In genomic region chr12:117875652-117876491, GRCh38 we compare ENCODE assay signal across 8 cellular contexts.
DNase-seq lines count a peak whose midpoint lies in the region; ATAC-seq and TF ChIP-seq lines count a peak whose summit lies in the region.

No MANE protein-coding gene starts in this region.

- peaks cover 9 to 17% (median 13%) of the 10 kb centered on the region in 3 donors for H3K4me1 Mint-ChIP-seq in CD8-positive, alpha-beta memory T cell
- H3K4me1 Mint-ChIP-seq in activated CD4-positive, alpha-beta T cell treated with anti-CD3 and anti-CD28 coated beads, Interleukin-2, amount 10 ng/mL, durations not matched to agents 7 days and 5 days: peaks cover 9% of the 10 kb centered on the region
- H3K4me1 Mint-ChIP-seq in MCF 10A (ENCODE audit: insufficient read depth, unreplicated experiment): no peaks in the 10 kb centered on the region

- no peaks in the 10 kb centered on the region for H3K36me3 Mint-ChIP-seq in CD8-positive, alpha-beta memory T cell
- no peaks in the 10 kb centered on the region for H3K36me3 Mint-ChIP-seq in activated CD4-positive, alpha-beta T cell treated with anti-CD3 and anti-CD28 coated beads, Interleukin-2, amount 10 ng/mL, durations not matched to agents 7 days and 5 days (ENCODE audit: low read depth)
- H3K36me3 Mint-ChIP-seq in MCF 10A (ENCODE audit: insufficient read depth, unreplicated experiment): no peaks in the 10 kb centered on the region

- no peaks in the 10 kb centered on the region for H3K9me3 ChIP-seq in CD8-positive, alpha-beta memory T cell (ENCODE audit: low read length)

- no TSS peak for BruUV-seq in MCF 10A (replicated peaks; lab: Mats Ljungman, UMichigan)

- H3K27me3 ChIP-seq in CD8-positive, alpha-beta memory T cell (ENCODE audit: insufficient read depth, low read length, poor library complexity, severe bottlenecking): peaks cover 3% of the 10 kb centered on the region
- H3K27me3 ChIP-seq in foreskin keratinocyte: peaks cover 5% of the 10 kb centered on the region

- peak overlapping the region in 5 of 7 donors; percentile 27 to 60 (median 46) for H3K4me3 Mint-ChIP-seq in CD8-positive, alpha-beta memory T cell
- H3K4me3 Mint-ChIP-seq in activated CD4-positive, alpha-beta T cell treated with anti-CD3 and anti-CD28 coated beads, Interleukin-2, amount 10 ng/mL, durations not matched to agents 7 days and 5 days: no peak overlapping the region
- H3K4me3 Mint-ChIP-seq in MCF 10A (ENCODE audit: unreplicated experiment): no peak overlapping the region

- no peak overlapping the region for H3K4me3 ChIP-seq in CD8-positive, alpha-beta memory T cell (ENCODE audit: low read length)
- no peak overlapping the region for H3K4me3 ChIP-seq in NB4 (ENCODE audit: low read depth, low read length)

- H3K4me1 ChIP-seq in CD8-positive, alpha-beta memory T cell (ENCODE audit: insufficient read depth, low read length): no peaks in the 10 kb centered on the region
- no peaks in the 10 kb centered on the region for H3K4me1 ChIP-seq in foreskin keratinocyte

- peak in 4 of 5 donors; percentile 7 to 49 (median 30) for DNase-seq in CD8-positive, alpha-beta memory T cell
- peak; percentile 41 for DNase-seq in NB4 (ENCODE audit: low read depth)
- DNase-seq in activated CD4-positive, alpha-beta T cell treated with anti-CD3 and anti-CD28 coated beads, Interleukin-2, amount 10 ng/mL, durations not matched to agents 7 days and 5 days: peak; percentile 23
- DNase-seq in foreskin keratinocyte: no peak
- DNase-seq in stimulated activated CD8-positive, alpha-beta memory T cell treated with anti-CD3 and anti-CD28 coated beads, Interleukin-15, amount 100 ng/mL, for 48 hours (ENCODE audit: low read depth in 2 of 2): peak; percentile 4 to 7
- no peak for DNase-seq in MCF 10A (ENCODE audit: unreplicated experiment)
- no peak for DNase-seq in dedifferentiated amniotic fluid mesenchymal stem cell (ENCODE audit: extremely low spot score)
- DNase-seq in middle frontal gyrus (ENCODE audit: extremely low spot score, low spot score): no peak

- TF ChIP-seq POLR2A in NB4 (IDR thresholded peaks at IDR 0.05; ENCODE audit: extremely low read depth, insufficient read length): no peak

- TF ChIP-seq CTCF in NB4 (IDR thresholded peaks at IDR 0.05; ENCODE audit: low read depth, low read length): no peak
- TF ChIP-seq CTCF in foreskin keratinocyte (conservative IDR thresholded peaks at IDR 0.05): no peak
- no peak for TF ChIP-seq CTCF in MCF 10A (IDR thresholded peaks at IDR 0.05; ENCODE audit: unreplicated experiment)

- intact Hi-C loops in MCF 10A (cut with micrococcal nuclease): loop anchor here (1.0 to 10.0 kb wide), 4 partner anchors 140 to 500 kb away; partner anchors contain the start of genes RFC5, SUDS3 and VSIG10

- H3K27ac Mint-ChIP-seq in CD8-positive, alpha-beta memory T cell: peak overlapping the region in 7 of 8 donors; percentile 21 to 70 (median 65)
- H3K27ac Mint-ChIP-seq in activated CD4-positive, alpha-beta T cell treated with anti-CD3 and anti-CD28 coated beads, Interleukin-2, amount 10 ng/mL, durations not matched to agents 7 days and 5 days: no peak overlapping the region
- no peak overlapping the region for H3K27ac Mint-ChIP-seq in MCF 10A (ENCODE audit: low read depth, unreplicated experiment)

- ATAC-seq in foreskin keratinocyte: peak; percentile 46

- peaks cover 10 to 29% of the 10 kb centered on the region in 2 donors for H3K27me3 Mint-ChIP-seq in CD8-positive, alpha-beta memory T cell
- H3K27me3 Mint-ChIP-seq in activated CD4-positive, alpha-beta T cell treated with anti-CD3 and anti-CD28 coated beads, Interleukin-2, amount 10 ng/mL, durations not matched to agents 7 days and 5 days: peaks cover 14% of the 10 kb centered on the region
- peaks cover 7% of the 10 kb centered on the region for H3K27me3 Mint-ChIP-seq in MCF 10A (ENCODE audit: insufficient read depth, unreplicated experiment)

- POLR2A ChIA-PET in CD8-positive, alpha-beta memory T cell (lab: Charles Lee): no interaction called here
- POLR2A ChIA-PET in activated CD4-positive, alpha-beta T cell treated with anti-CD3 and anti-CD28 coated beads, Interleukin-2, amount 10 ng/mL, durations not matched to agents 7 days and 5 days (lab: Charles Lee): interaction anchor here (0.6 kb wide), 1 partner anchor 159 kb away, joined by 3 read pairs; no protein-coding TSS in a partner anchor
- POLR2A ChIA-PET in MCF 10A (lab: Yijun Ruan, JAX): interaction anchor here (0.6 kb wide), 1 partner anchor 308 kb away, joined by 3 read pairs; no protein-coding TSS in a partner anchor

- no peaks in the 10 kb centered on the region for H3K36me3 ChIP-seq in CD8-positive, alpha-beta memory T cell (ENCODE audit: insufficient read depth, low read length)

- no peak overlapping the region for H3K27ac ChIP-seq in CD8-positive, alpha-beta memory T cell (ENCODE audit: low read depth, low read length)
- no peak overlapping the region for H3K27ac ChIP-seq in foreskin keratinocyte

- no peaks in the 10 kb centered on the region for H3K9me3 Mint-ChIP-seq in CD8-positive, alpha-beta memory T cell
- no peaks in the 10 kb centered on the region for H3K9me3 Mint-ChIP-seq in activated CD4-positive, alpha-beta T cell treated with anti-CD3 and anti-CD28 coated beads, Interleukin-2, amount 10 ng/mL, durations not matched to agents 7 days and 5 days
- H3K9me3 Mint-ChIP-seq in MCF 10A (ENCODE audit: unreplicated experiment): no peaks in the 10 kb centered on the region

- CTCF ChIA-PET in CD8-positive, alpha-beta memory T cell (lab: Charles Lee): interaction anchor here (0.7 to 1.2 kb wide), 2 partner anchors 8 to 161 kb away, joined by 3 to 4 read pairs; no protein-coding TSS in a partner anchor
- CTCF ChIA-PET in activated CD4-positive, alpha-beta T cell treated with anti-CD3 and anti-CD28 coated beads, Interleukin-2, amount 10 ng/mL, durations not matched to agents 7 days and 5 days (lab: Charles Lee): interaction anchor here (1.3 to 1.7 kb wide), 4 partner anchors 17 to 181 kb away, joined by 3 to 6 read pairs (median 4); no protein-coding TSS in a partner anchor
- CTCF ChIA-PET in MCF 10A (lab: Yijun Ruan, JAX): interaction anchor here (0.6 to 3.1 kb wide), 59 partner anchors 8 to 679 kb away, joined by 3 to 56 read pairs (median 4); partner anchors contain the start of gene RFC5

Comparison
In these comparisons a context has a peak if more than half of its experiments do, and no peak if none do; other contexts are left out.
1. DNase-seq: peak in CD8-positive, alpha-beta memory T cell (4 of 5), NB4 (single experiment), activated CD4-positive, alpha-beta T cell treated with anti-CD3 and anti-CD28 coated beads, Interleukin-2, amount 10 ng/mL, durations not matched to agents 7 days and 5 days (single experiment) and stimulated activated CD8-positive, alpha-beta memory T cell treated with anti-CD3 and anti-CD28 coated beads, Interleukin-15, amount 100 ng/mL, for 48 hours (2 of 2); none in foreskin keratinocyte (0 of 2), MCF 10A (single experiment), dedifferentiated amniotic fluid mesenchymal stem cell (single experiment) and middle frontal gyrus (single experiment).
2. H3K27ac Mint-ChIP-seq: peak in CD8-positive, alpha-beta memory T cell (7 of 8); none in activated CD4-positive, alpha-beta T cell treated with anti-CD3 and anti-CD28 coated beads, Interleukin-2, amount 10 ng/mL, durations not matched to agents 7 days and 5 days (single experiment) and MCF 10A (single experiment).
3. H3K4me3 Mint-ChIP-seq: peak in CD8-positive, alpha-beta memory T cell (5 of 7); none in activated CD4-positive, alpha-beta T cell treated with anti-CD3 and anti-CD28 coated beads, Interleukin-2, amount 10 ng/mL, durations not matched to agents 7 days and 5 days (single experiment) and MCF 10A (single experiment).